ENCODE assay signal across 14 cellular contexts in genomic region chr14:101121399-101122113, GRCh38.
A peak's percentile ranks its signal among the peaks of the same experiment; 100 is the strongest.
DNase-seq lines count a peak whose midpoint lies in the region; ATAC-seq and TF ChIP-seq lines count a peak whose summit lies in the region.
"Had no signal": no experiment of that assay in that cellular context is flagged by ENCODE, and none has a peak within 500 bp of the region (broad histone marks: within the 10 kb centered on the region; RNA-seq: fewer than 3 reads in every experiment).

No MANE protein-coding gene starts in this region.

- H3K36me3 Mint-ChIP-seq in endothelial cell (ENCODE audit: low read depth, unreplicated experiment): peaks cover 7% of the 10 kb centered on the region
- H3K36me3 Mint-ChIP-seq: mesothelial cell of epicardium had no signal

- no peak overlapping the region for H4K12ac ChIP-seq in trophoblast cell (ENCODE audit: low read depth, low read length)

- H3K36me3 ChIP-seq in DND-41 (ENCODE audit: insufficient read depth, low read length) (peaks cover 4% of the 10 kb centered on the region; the same call in 1 of the 2 replicates), Loucy (ENCODE audit: insufficient read depth, low read length) (no peaks in the 10 kb centered on the region), gastrocnemius medialis (no peaks in the 10 kb centered on the region), trophoblast cell (ENCODE audit: control insufficient read depth in 1 of 2, insufficient read depth in 2 of 2, low read length in 2 of 2) (no peaks in the 10 kb centered on the region)
- H3K36me3 ChIP-seq: gastroesophageal sphincter had no signal

- H3K4me3 ChIP-seq in DND-41 (ENCODE audit: low read depth in 1 of 2, low read length in 2 of 2) (peak overlapping the region; percentile 23 to 58; a peak in 3 of 4 replicates), Loucy (ENCODE audit: low read length, poor library complexity, severe bottlenecking) (peak overlapping the region; percentile 84), gastrocnemius medialis (no peak overlapping the region), trophoblast cell (ENCODE audit: low read depth, low read length) (no peak overlapping the region)

- DNase-seq in DND-41: peak; percentile 67
- DNase-seq in islet precursor cell: peak; percentile 39
- no peak for DNase-seq in gastrocnemius medialis
- no peak for DNase-seq in H4 (ENCODE audit: low spot score)
- DNase-seq in trophoblast cell: no peak
- DNase-seq in endothelial cell (ENCODE audit: low spot score): no peak
- DNase-seq: activated gamma-delta T cell treated with Interleukin-2 at 50 U/mL for 16 hours, dermis blood vessel endothelial cell, DMS 273 treated with DMSO at 0.1 percent for 48 hours, NCI-H2081 had no signal

- H2AFZ ChIP-seq in DND-41 (ENCODE audit: low read depth, low read length) (peak overlapping the region; percentile 70), Loucy (ENCODE audit: low read length) (0 out of 2 replicates have a peak overlapping the region, but pooled peaks have one; percentile 10), trophoblast cell (ENCODE audit: insufficient read depth, low read length, poor library complexity) (no peak overlapping the region)

- TF ChIP-seq CTCF in DND-41 (IDR thresholded peaks at IDR 0.05; ENCODE audit: borderline replicate concordance, extremely low read depth, low read length, poor library complexity, severe bottlenecking) (no peak), Loucy (conservative IDR thresholded peaks at IDR 0.05; ENCODE audit: low read length) (no peak), gastrocnemius medialis (IDR thresholded peaks at IDR 0.05 in 4 of 5, conservative IDR thresholded peaks at IDR 0.05 in 1 of 5) (no peak), endothelial cell (IDR thresholded peaks at IDR 0.05; ENCODE audit: unreplicated experiment) (no peak)

- H2BK12ac ChIP-seq in trophoblast cell (ENCODE audit: low read length): no peak overlapping the region

- no peak overlapping the region for H2AK5ac ChIP-seq in trophoblast cell (ENCODE audit: low read length)

- no peaks in the 10 kb centered on the region for H4K20me1 ChIP-seq in DND-41 (ENCODE audit: insufficient read depth, low read length)
- H4K20me1 ChIP-seq in Loucy (ENCODE audit: insufficient read depth, low read length, poor library complexity, severe bottlenecking): no peaks in the 10 kb centered on the region

- H3K27me3 ChIP-seq in DND-41 (ENCODE audit: insufficient read depth, low read length, poor library complexity): no peaks in the 10 kb centered on the region
- no peaks in the 10 kb centered on the region for H3K27me3 ChIP-seq in Loucy (ENCODE audit: insufficient read depth, low read length, poor library complexity, severe bottlenecking)
- H3K27me3 ChIP-seq in gastrocnemius medialis: peaks cover 0 to under 1% (median 0%) of the 10 kb centered on the region in 3 donors
- H3K27me3 ChIP-seq in trophoblast cell (ENCODE audit: insufficient read depth, low read length): no peaks in the 10 kb centered on the region

- TF ChIP-seq POLR2A in gastrocnemius medialis (IDR thresholded peaks at IDR 0.05): no peak

- H2BK120ac ChIP-seq in trophoblast cell (ENCODE audit: insufficient read depth, low read length, poor library complexity): no peak overlapping the region

- intact Hi-C loops in gastrocnemius medialis (cut with DNase I; ENCODE audit: low total_unique reads): no loop called here

- H3K9me3 Mint-ChIP-seq in endothelial cell (ENCODE audit: unreplicated experiment): no peaks in the 10 kb centered on the region
- H3K9me3 Mint-ChIP-seq: mesothelial cell of epicardium had no signal

- H3K4me2 ChIP-seq in DND-41 (ENCODE audit: insufficient read depth, low read length) (peak overlapping the region; percentile 79), Loucy (ENCODE audit: low read depth, low read length, poor library complexity, severe bottlenecking) (peak overlapping the region; percentile 86), trophoblast cell (ENCODE audit: low read length) (no peak overlapping the region)

- no peaks in the 10 kb centered on the region for H3K79me1 ChIP-seq in trophoblast cell (ENCODE audit: low read length)

- H3K9ac ChIP-seq in DND-41 (ENCODE audit: low read depth, low read length) (peak overlapping the region; percentile 84), Loucy (ENCODE audit: low read depth, low read length, poor library complexity, severe bottlenecking) (peak overlapping the region; percentile 95), trophoblast cell (ENCODE audit: low read length) (no peak overlapping the region)

- H3K23ac ChIP-seq in trophoblast cell (ENCODE audit: low read length): no peak overlapping the region

- H3K27ac ChIP-seq in DND-41 (ENCODE audit: low read length) (peak overlapping the region; percentile 93), gastrocnemius medialis (peak overlapping the region in 3 of 4 donors; percentile 54 to 58 (median 57)), trophoblast cell (ENCODE audit: low read depth, low read length) (no peak overlapping the region)

- H3K4me3 Mint-ChIP-seq in endothelial cell (ENCODE audit: unreplicated experiment): no peak overlapping the region
- H3K4me3 Mint-ChIP-seq: mesothelial cell of epicardium had no signal

- no peak overlapping the region for H3K4ac ChIP-seq in trophoblast cell (ENCODE audit: low read depth, low read length)

- H3K4me1 ChIP-seq in DND-41 (ENCODE audit: insufficient read depth, low read length) (peaks cover 41% of the 10 kb centered on the region), Loucy (ENCODE audit: insufficient read depth, low read length, poor library complexity, severe bottlenecking) (peaks cover 41% of the 10 kb centered on the region), gastrocnemius medialis (no peaks in the 10 kb centered on the region), trophoblast cell (ENCODE audit: control insufficient read depth in 1 of 2, insufficient read depth in 2 of 2, low read length in 2 of 2) (no peaks in the 10 kb centered on the region)
- H3K4me1 ChIP-seq: gastroesophageal sphincter had no signal

- H3F3A ChIP-seq in Loucy (ENCODE audit: low read depth): no peaks in the 10 kb centered on the region; the same call in 1 of the 2 replicates

- H3K9me3 ChIP-seq in DND-41 (ENCODE audit: insufficient read depth, low read length, severe bottlenecking): no peaks in the 10 kb centered on the region
- no peaks in the 10 kb centered on the region for H3K9me3 ChIP-seq in Loucy (ENCODE audit: insufficient read depth, low read depth, low read length)
- no peaks in the 10 kb centered on the region for H3K9me3 ChIP-seq in gastrocnemius medialis
- peaks cover 3% of the 10 kb centered on the region for H3K9me3 ChIP-seq in trophoblast cell (ENCODE audit: insufficient read depth, low read depth, low read length)
- H3K9me3 ChIP-seq: gastroesophageal sphincter had no signal

- no peak overlapping the region for H3K14ac ChIP-seq in trophoblast cell (ENCODE audit: low read length)

- H4K91ac ChIP-seq in trophoblast cell (ENCODE audit: low read depth, low read length): no peak overlapping the region

- peaks cover 15% of the 10 kb centered on the region for H3K4me1 Mint-ChIP-seq in endothelial cell (ENCODE audit: unreplicated experiment)

- H3K79me2 ChIP-seq in DND-41 (ENCODE audit: insufficient read depth, low read length): peaks cover 25% of the 10 kb centered on the region
- H3K79me2 ChIP-seq in Loucy (ENCODE audit: insufficient read depth, low read length): peaks cover 38% of the 10 kb centered on the region
- no peaks in the 10 kb centered on the region for H3K79me2 ChIP-seq in trophoblast cell (ENCODE audit: control insufficient read depth, insufficient read depth, low read length, poor library complexity)

- no peak overlapping the region for H4K8ac ChIP-seq in trophoblast cell (ENCODE audit: low read depth, low read length)

- no peaks in the 10 kb centered on the region for H3K9me2 ChIP-seq in Loucy (replicated peaks; ENCODE audit: low read depth, low read length)

- in situ Hi-C loops in gastrocnemius medialis (cut with MboI; ENCODE audit: low sequenced_read_pairs in 4 of 4): no loop called here

- ATAC-seq in DND-41 (ENCODE audit: insufficient read depth, low read depth) (peak; percentile 27), gastrocnemius medialis (no peak), HG02938 (IDR thresholded peaks at IDR 0.05; ENCODE audit: unreplicated experiment) (no peak)

- peaks cover 16% of the 10 kb centered on the region for H3K27me3 Mint-ChIP-seq in endothelial cell (ENCODE audit: unreplicated experiment)

- no peak overlapping the region for H2BK5ac ChIP-seq in trophoblast cell (ENCODE audit: low read depth, low read length, poor library complexity)

- WGBS in trophoblast cell (ENCODE audit: extremely low coverage, insufficient coverage, insufficient read length): no CpG with 5 or more reads among the region's 16 CpGs

- no peak overlapping the region for H3K27ac Mint-ChIP-seq in endothelial cell (ENCODE audit: unreplicated experiment)
- H3K27ac Mint-ChIP-seq: mesothelial cell of epicardium had no signal

- no peak overlapping the region for H3K18ac ChIP-seq in trophoblast cell (ENCODE audit: low read length)

Comparison
In these comparisons a context has a peak if more than half of its experiments do, and no peak if none do; other contexts are left out.
1. DNase-seq: peak in DND-41 (single experiment) and islet precursor cell (single experiment); none in gastrocnemius medialis (0 of 2), H4 (single experiment), trophoblast cell (0 of 2) and endothelial cell (single experiment).
2. H3K4me3 ChIP-seq: peak in DND-41 (2 of 2) and Loucy (single experiment); none in gastrocnemius medialis (0 of 4) and trophoblast cell (single experiment).